ENCODE assay signal across 8 cellular contexts in genomic region chr5:15008476-15008875, GRCh38.
DNase-seq lines count a peak whose midpoint lies in the region; ATAC-seq and TF ChIP-seq lines count a peak whose summit lies in the region.

No MANE protein-coding gene starts in this region.

- POLR2A ChIA-PET in RWPE1 (lab: Yijun Ruan, JAX; ENCODE audit: low non-redundant PET): no interaction called here
- POLR2A ChIA-PET in OCI-LY7 (lab: Charles Lee): no interaction called here

- TF ChIP-seq CTCF in GM23338 (conservative IDR thresholded peaks at IDR 0.05; ENCODE audit: low read depth in 2 of 2) (no peak), RWPE1 (conservative IDR thresholded peaks at IDR 0.05; ENCODE audit: low read depth) (no peak), OCI-LY7 (conservative IDR thresholded peaks at IDR 0.05; ENCODE audit: low read length) (no peak)

- CTCF ChIA-PET in RWPE1 (lab: Yijun Ruan, JAX) (interaction anchor here (0.6 kb wide), 1 partner anchor 33 kb away, joined by 3 read pairs; no protein-coding TSS in a partner anchor), OCI-LY7 (lab: Charles Lee; ENCODE audit: unreplicated experiment) (no interaction called here)

- DNase-seq in GM23338 (ENCODE audit: low spot score) (peak; percentile 63), RWPE1 (ENCODE audit: low spot score) (peak; percentile 87), foreskin melanocyte (peak; percentile 56), OCI-LY7 (ENCODE audit: low spot score) (no peak), NCI-H2171 treated with DMSO at 0.1 percent for 48 hours (lab: John Stamatoyannopoulos, UW) (no peak)

- ATAC-seq in GM23338 (peak; percentile 81), GM21360 (IDR thresholded peaks at IDR 0.05; ENCODE audit: unreplicated experiment) (no peak), GM21619 (IDR thresholded peaks at IDR 0.05; ENCODE audit: unreplicated experiment) (no peak)

- no TSS peak for BruUV-seq in OCI-LY7 (replicated peaks; lab: Mats Ljungman, UMichigan)

- no peaks in the 10 kb centered on the region for H3K9me3 ChIP-seq in OCI-LY7 (ENCODE audit: low read length)

- intact Hi-C loops in OCI-LY7 (cut with micrococcal nuclease; ENCODE audit: unreplicated experiment): no loop called here

- H2AFZ ChIP-seq in GM23338 (peak overlapping the region; percentile 70; the same call in 1 of the 2 replicates), OCI-LY7 (ENCODE audit: low read length) (no peak overlapping the region)

- no peaks in the 10 kb centered on the region for H3K79me2 ChIP-seq in GM23338 (replicated peaks; ENCODE audit: insufficient read depth)
- H3K79me2 ChIP-seq in OCI-LY7 (ENCODE audit: insufficient read depth, low read depth, low read length): no peaks in the 10 kb centered on the region

- no peak overlapping the region for H3K4me3 Mint-ChIP-seq in GM23338

- H3K27me3 ChIP-seq in GM23338 (ENCODE audit: insufficient read depth): no peaks in the 10 kb centered on the region
- H3K27me3 ChIP-seq in rectal smooth muscle tissue (ENCODE audit: control insufficient read depth, insufficient read depth, low read length): no peaks in the 10 kb centered on the region

- H3K4me1 ChIP-seq in GM23338 (ENCODE audit: insufficient read depth) (peaks cover 14% of the 10 kb centered on the region), rectal smooth muscle tissue (ENCODE audit: control insufficient read depth, insufficient read depth, low read length) (peaks cover 4% of the 10 kb centered on the region), OCI-LY7 (ENCODE audit: insufficient read depth, low read length, poor library complexity, severe bottlenecking) (no peaks in the 10 kb centered on the region)

- no peaks in the 10 kb centered on the region for H4K20me1 ChIP-seq in GM23338 (replicated peaks; ENCODE audit: insufficient read depth)
- H4K20me1 ChIP-seq in OCI-LY7 (ENCODE audit: insufficient read depth, low read length): no peaks in the 10 kb centered on the region

- H3K4me3 ChIP-seq in GM23338 (no peak overlapping the region), rectal smooth muscle tissue (ENCODE audit: low read length) (no peak overlapping the region), OCI-LY7 (ENCODE audit: low read depth, low read length, poor library complexity, severe bottlenecking) (no peak overlapping the region)

- H3K9me2 ChIP-seq in GM23338 (ENCODE audit: insufficient read depth) (no peaks in the 10 kb centered on the region), OCI-LY7 (ENCODE audit: insufficient read depth, low read length) (no peaks in the 10 kb centered on the region)

- H3K36me3 ChIP-seq in GM23338 (ENCODE audit: insufficient read depth) (no peaks in the 10 kb centered on the region), rectal smooth muscle tissue (ENCODE audit: control insufficient read depth, insufficient read depth, low read length) (no peaks in the 10 kb centered on the region), OCI-LY7 (ENCODE audit: insufficient read depth, low read length) (no peaks in the 10 kb centered on the region)

- peak overlapping the region; percentile 36 for H3K27ac Mint-ChIP-seq in GM23338

- peaks cover 2% of the 10 kb centered on the region for H3K27me3 Mint-ChIP-seq in GM23338 (ENCODE audit: insufficient read depth, low read depth, poor library complexity)

- H3K4me1 Mint-ChIP-seq in GM23338: peaks cover 12% of the 10 kb centered on the region

- no peak overlapping the region for H3K9ac ChIP-seq in rectal smooth muscle tissue (ENCODE audit: low read length)

- H3K27ac ChIP-seq in GM23338 (ENCODE audit: low read depth): no peak overlapping the region
- peak overlapping the region; percentile 84 for H3K27ac ChIP-seq in RWPE1
- peak overlapping the region; percentile 60 for H3K27ac ChIP-seq in rectal smooth muscle tissue (ENCODE audit: low read depth, low read length)
- no peak overlapping the region for H3K27ac ChIP-seq in OCI-LY7 (ENCODE audit: low read depth, low read length, poor library complexity, severe bottlenecking)

- no peaks in the 10 kb centered on the region; the same call in 2 of the 3 replicates for H3K9me3 Mint-ChIP-seq in GM23338

- H3F3A ChIP-seq in GM23338 (replicated peaks; ENCODE audit: low read depth): no peaks in the 10 kb centered on the region

- no peak overlapping the region for H3K4me2 ChIP-seq in GM23338
- no peak overlapping the region for H3K4me2 ChIP-seq in OCI-LY7 (ENCODE audit: low read length)

- H3K36me3 Mint-ChIP-seq in GM23338 (ENCODE audit: low read depth): no peaks in the 10 kb centered on the region

TF ChIP-seq in GM23338, 12 proteins besides CTCF, POLR2A, EP300 and RAD21:
- no peak for TF ChIP-seq ZNF331 (CRISPR knock-in tag; IDR thresholded peaks at IDR 0.05; ENCODE audit: low read depth)

Comparison
In these comparisons a context has a peak if more than half of its experiments do, and no peak if none do; other contexts are left out.
1. DNase-seq: peak in GM23338 (single experiment), RWPE1 (single experiment) and foreskin melanocyte (single experiment); none in OCI-LY7 (single experiment) and NCI-H2171 treated with DMSO at 0.1 percent for 48 hours (single experiment).
2. H3K27ac ChIP-seq: peak in RWPE1 (single experiment) and rectal smooth muscle tissue (single experiment); none in GM23338 (single experiment) and OCI-LY7 (single experiment).